In genomic region chr11:116387623-116388022, GRCh38 we compare ENCODE assay signal across 10 cellular contexts.
DNase-seq lines count a peak whose midpoint lies in the region; TF ChIP-seq lines count a peak whose summit lies in the region.
"Had no signal": no experiment of that assay in that cellular context is flagged by ENCODE, and none has a peak within 500 bp of the region (broad histone marks: within the 10 kb centered on the region; RNA-seq: fewer than 3 reads in every experiment).

No MANE protein-coding gene starts in this region.

- TF ChIP-seq CTCF in nephron (IDR thresholded peaks at IDR 0.05; ENCODE audit: unreplicated experiment in 3 of 3) = no peak

- H3K27me3 Mint-ChIP-seq in nephron (ENCODE audit: low read depth) = peaks cover under 1% of the 10 kb centered on the region

- peaks cover 25% of the 10 kb centered on the region for H3K4me1 Mint-ChIP-seq in nephron
- H3K4me1 Mint-ChIP-seq: CD14-positive monocyte had no signal

- no peak overlapping the region for H3K4me3 Mint-ChIP-seq in nephron
- H3K4me3 Mint-ChIP-seq: CD14-positive monocyte; CD8-positive, alpha-beta T cell had no signal

- H3K27ac Mint-ChIP-seq in nephron = peak overlapping the region; percentile 27 to 54 (median 41)
- H3K27ac Mint-ChIP-seq: CD14-positive monocyte; CD8-positive, alpha-beta T cell had no signal

- TF ChIP-seq POLR2A in erythroblast (IDR thresholded peaks at IDR 0.05; ENCODE audit: low read length) = no peak

- H3K9me3 Mint-ChIP-seq in nephron = peaks cover 3% of the 10 kb centered on the region
- H3K9me3 Mint-ChIP-seq: CD8-positive, alpha-beta T cell had no signal

- DNase-seq in DMS79 (lab: John Stamatoyannopoulos, UW) = peak; percentile 85
- peak; percentile 59 for DNase-seq in NCI-H1105 (lab: John Stamatoyannopoulos, UW)
- DNase-seq in NCI-H82 treated with DMSO at 0.1 percent for 48 hours (lab: John Stamatoyannopoulos, UW; ENCODE audit: unreplicated experiment) = peak; percentile 47
- DNase-seq in NCI-H2196 treated with DMSO at 0.1 percent for 48 hours (lab: John Stamatoyannopoulos, UW; ENCODE audit: unreplicated experiment) = no peak
- DNase-seq in medulla oblongata (ENCODE audit: extremely low spot score) = no peak
- no peak for DNase-seq in erythroblast (lab: John Stamatoyannopoulos, UW)
- DNase-seq: Caco-2; CD8-positive, alpha-beta T cell had no signal

- H3K36me3 Mint-ChIP-seq in nephron (ENCODE audit: low read depth) = no peaks in the 10 kb centered on the region
- H3K36me3 Mint-ChIP-seq: CD14-positive monocyte; CD8-positive, alpha-beta T cell had no signal

Comparison
In these comparisons a context has a peak if more than half of its experiments do, and no peak if none do; other contexts are left out.
1. DNase-seq: peak in DMS79 (single experiment), NCI-H1105 (single experiment) and NCI-H82 treated with DMSO at 0.1 percent for 48 hours (single experiment); none in NCI-H2196 treated with DMSO at 0.1 percent for 48 hours (single experiment), medulla oblongata (single experiment) and erythroblast (0 of 2).